Comparison of ENCODE assay signal across 8 cellular contexts in the genomic region with DNA sequence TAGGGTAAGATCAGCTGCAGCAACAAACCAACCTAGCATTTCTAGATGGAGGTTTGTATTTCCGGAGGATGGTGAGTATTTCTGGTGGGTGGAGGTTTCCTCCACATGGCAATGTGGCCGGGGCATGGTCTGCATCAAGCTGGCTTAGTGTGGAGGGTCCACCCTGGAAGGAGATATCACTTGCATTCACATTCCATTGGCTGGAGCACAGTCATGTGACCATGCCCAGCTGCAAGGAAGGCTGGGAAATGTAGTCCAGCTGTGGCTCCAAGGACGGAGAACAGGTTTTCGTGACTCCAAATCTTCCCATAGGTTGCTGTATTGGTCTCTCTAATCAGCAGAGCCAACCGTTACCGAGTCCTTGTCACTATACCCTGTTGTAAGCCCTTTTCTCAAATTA.
A peak's percentile ranks its signal among the peaks of the same experiment; 100 is the strongest.
DNase-seq lines count a peak whose midpoint lies in the region; ATAC-seq and TF ChIP-seq lines count a peak whose summit lies in the region.

No MANE protein-coding gene starts in this region.

- no peaks in the 10 kb centered on the region; the same call in 1 of the 2 replicates for H3K9me3 ChIP-seq in NT2/D1 (ENCODE audit: insufficient read depth, low read length)

- no peak overlapping the region for H3K4me3 ChIP-seq in NT2/D1 (ENCODE audit: insufficient read length, low read depth)

- TF ChIP-seq CTCF in foreskin keratinocyte (conservative IDR thresholded peaks at IDR 0.05) = no peak

- no peaks in the 10 kb centered on the region for H3K9me3 Mint-ChIP-seq in activated T-cell treated with anti-CD3 and anti-CD28 coated beads, Interleukin-2, amount 50 U/mL, for 72 hours

- no peaks in the 10 kb centered on the region for H3K36me3 Mint-ChIP-seq in activated T-cell treated with anti-CD3 and anti-CD28 coated beads, Interleukin-2, amount 50 U/mL, for 72 hours (ENCODE audit: insufficient read depth in 2 of 2)

- H3K36me3 ChIP-seq in NT2/D1 (ENCODE audit: insufficient read depth, insufficient read length, low read length) = no peaks in the 10 kb centered on the region

- H3K4me1 Mint-ChIP-seq in activated T-cell treated with anti-CD3 and anti-CD28 coated beads, Interleukin-2, amount 50 U/mL, for 72 hours (ENCODE audit: low read depth) = peaks cover 64% of the 10 kb centered on the region

- H3K27me3 Mint-ChIP-seq in activated T-cell treated with anti-CD3 and anti-CD28 coated beads, Interleukin-2, amount 50 U/mL, for 72 hours (ENCODE audit: low read depth) = no peaks in the 10 kb centered on the region

- DNase-seq in activated gamma-delta T cell treated with Interleukin-2 at 50 U/mL for 16 hours = peak; percentile 36
- no peak for DNase-seq in activated gamma-delta T cell (lab: John Stamatoyannopoulos, UW)
- DNase-seq in NT2/D1 (ENCODE audit: low read depth, low spot score) = peak; percentile 62
- DNase-seq in activated T-cell treated with anti-CD3 and anti-CD28 coated beads, Interleukin-2, amount 50 U/mL, for 72 hours = peak; percentile 54 to 55
- DNase-seq in foreskin keratinocyte = peak; percentile 63 to 77
- DNase-seq in stimulated activated CD4-positive, alpha-beta T cell treated with anti-CD3 and anti-CD28 coated beads, Interleukin-15, amount 100 ng/mL, for 24 hours = peak; percentile 61

- H3K27me3 ChIP-seq in NT2/D1 (ENCODE audit: insufficient read depth, insufficient read length) (no peaks in the 10 kb centered on the region), foreskin keratinocyte (no peaks in the 10 kb centered on the region)

- ATAC-seq in activated T-cell treated with anti-CD3 and anti-CD28 coated beads, Interleukin-2, amount 50 U/mL, for 72 hours (replicated peaks in 1 of 2) = no peak
- ATAC-seq in foreskin keratinocyte (peak; percentile 30), GM21786 (IDR thresholded peaks at IDR 0.05; ENCODE audit: unreplicated experiment) (no peak)
- no peak for ATAC-seq in activated CD4-positive, CD25-positive, alpha-beta regulatory T cell treated with anti-CD3 and anti-CD28 coated beads, Interleukin-2, amount 50 U/mL, for 24 hours

- peaks cover 6% of the 10 kb centered on the region for H3K4me1 ChIP-seq in NT2/D1 (ENCODE audit: insufficient read depth, insufficient read length)
- peaks cover 32% of the 10 kb centered on the region for H3K4me1 ChIP-seq in foreskin keratinocyte

- peak overlapping the region; percentile 95 for H3K27ac Mint-ChIP-seq in activated T-cell treated with anti-CD3 and anti-CD28 coated beads, Interleukin-2, amount 50 U/mL, for 72 hours

- no peak overlapping the region for H3K9ac ChIP-seq in NT2/D1 (ENCODE audit: insufficient read length, low read depth)

- H3K27ac ChIP-seq in foreskin keratinocyte = no peak overlapping the region

- H3K4me3 Mint-ChIP-seq in activated T-cell treated with anti-CD3 and anti-CD28 coated beads, Interleukin-2, amount 50 U/mL, for 72 hours = peak overlapping the region; percentile 37 to 54
